1 cellular context compared by ENCODE assay signal in genomic region chr2:191869781-191870180, GRCh38.
TF ChIP-seq lines count a peak whose summit lies in the region.

No MANE protein-coding gene starts in this region.

TF ChIP-seq in GM23338, 12 proteins besides CTCF, POLR2A, EP300 and RAD21 (continued from another document):
- TF ChIP-seq ZNF462 (CRISPR knock-in tag; IDR thresholded peaks at IDR 0.05) = no peak
